ENCODE assay signal across 1 cellular context in the genomic region with DNA sequence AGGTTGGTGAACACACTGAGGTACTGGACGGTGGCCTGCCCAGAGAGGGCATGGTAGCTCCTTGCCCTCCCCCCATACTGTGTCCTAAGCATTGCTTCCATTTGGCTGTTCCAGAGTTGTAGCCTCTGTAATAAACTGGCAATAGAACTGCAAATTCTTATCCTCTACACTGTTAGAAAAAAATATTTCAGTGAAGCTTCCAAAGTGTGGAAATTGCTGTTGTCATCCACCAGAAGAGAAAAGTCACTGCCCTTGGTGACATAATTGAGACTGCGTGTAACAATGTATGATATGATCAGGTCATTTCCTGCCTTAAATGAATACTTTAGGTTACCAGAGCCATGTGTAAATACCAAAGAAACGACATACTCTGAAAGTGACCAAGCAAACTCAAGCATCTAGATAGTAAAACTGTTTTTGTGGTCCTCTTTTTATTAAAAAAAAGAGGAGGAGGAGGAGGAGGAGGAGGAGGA.
TF ChIP-seq lines count a peak whose summit lies in the region.

No MANE protein-coding gene starts in this region.

TF ChIP-seq in K562, 482 proteins besides CTCF, POLR2A, EP300 and RAD21 (continued from another document and continues in another):
- TF ChIP-seq, protein P1, sequence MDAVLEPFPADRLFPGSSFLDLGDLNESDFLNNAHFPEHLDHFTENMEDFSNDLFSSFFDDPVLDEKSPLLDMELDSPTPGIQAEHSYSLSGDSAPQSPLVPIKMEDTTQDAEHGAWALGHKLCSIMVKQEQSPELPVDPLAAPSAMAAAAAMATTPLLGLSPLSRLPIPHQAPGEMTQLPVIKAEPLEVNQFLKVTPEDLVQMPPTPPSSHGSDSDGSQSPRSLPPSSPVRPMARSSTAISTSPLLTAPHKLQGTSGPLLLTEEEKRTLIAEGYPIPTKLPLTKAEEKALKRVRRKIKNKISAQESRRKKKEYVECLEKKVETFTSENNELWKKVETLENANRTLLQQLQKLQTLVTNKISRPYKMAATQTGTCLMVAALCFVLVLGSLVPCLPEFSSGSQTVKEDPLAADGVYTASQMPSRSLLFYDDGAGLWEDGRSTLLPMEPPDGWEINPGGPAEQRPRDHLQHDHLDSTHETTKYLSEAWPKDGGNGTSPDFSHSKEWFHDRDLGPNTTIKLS (IDR thresholded peaks at IDR 0.05; ENCODE audit: borderline replicate concordance, low read depth): peak; percentile 25; the same call in 1 of the 2 replicates
- TF ChIP-seq, protein P2, sequence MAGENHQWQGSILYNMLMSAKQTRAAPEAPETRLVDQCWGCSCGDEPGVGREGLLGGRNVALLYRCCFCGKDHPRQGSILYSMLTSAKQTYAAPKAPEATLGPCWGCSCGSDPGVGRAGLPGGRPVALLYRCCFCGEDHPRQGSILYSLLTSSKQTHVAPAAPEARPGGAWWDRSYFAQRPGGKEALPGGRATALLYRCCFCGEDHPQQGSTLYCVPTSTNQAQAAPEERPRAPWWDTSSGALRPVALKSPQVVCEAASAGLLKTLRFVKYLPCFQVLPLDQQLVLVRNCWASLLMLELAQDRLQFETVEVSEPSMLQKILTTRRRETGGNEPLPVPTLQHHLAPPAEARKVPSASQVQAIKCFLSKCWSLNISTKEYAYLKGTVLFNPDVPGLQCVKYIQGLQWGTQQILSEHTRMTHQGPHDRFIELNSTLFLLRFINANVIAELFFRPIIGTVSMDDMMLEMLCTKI (IDR thresholded peaks at IDR 0.05; ENCODE audit: partially characterized antibody): no peak
- TF ChIP-seq CCNT2 (IDR thresholded peaks at IDR 0.05; ENCODE audit: borderline replicate concordance, extremely low read depth, insufficient read length, low read depth, low read length): no peak
- TF ChIP-seq RBM39 (optimal IDR thresholded peaks at IDR 0.05; ENCODE audit: low read depth, low read length): no peak
- TF ChIP-seq, protein P3, sequence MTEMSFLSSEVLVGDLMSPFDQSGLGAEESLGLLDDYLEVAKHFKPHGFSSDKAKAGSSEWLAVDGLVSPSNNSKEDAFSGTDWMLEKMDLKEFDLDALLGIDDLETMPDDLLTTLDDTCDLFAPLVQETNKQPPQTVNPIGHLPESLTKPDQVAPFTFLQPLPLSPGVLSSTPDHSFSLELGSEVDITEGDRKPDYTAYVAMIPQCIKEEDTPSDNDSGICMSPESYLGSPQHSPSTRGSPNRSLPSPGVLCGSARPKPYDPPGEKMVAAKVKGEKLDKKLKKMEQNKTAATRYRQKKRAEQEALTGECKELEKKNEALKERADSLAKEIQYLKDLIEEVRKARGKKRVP (CRISPR knock-in tag; IDR thresholded peaks at IDR 0.05): no peak
- TF ChIP-seq, protein P4, sequence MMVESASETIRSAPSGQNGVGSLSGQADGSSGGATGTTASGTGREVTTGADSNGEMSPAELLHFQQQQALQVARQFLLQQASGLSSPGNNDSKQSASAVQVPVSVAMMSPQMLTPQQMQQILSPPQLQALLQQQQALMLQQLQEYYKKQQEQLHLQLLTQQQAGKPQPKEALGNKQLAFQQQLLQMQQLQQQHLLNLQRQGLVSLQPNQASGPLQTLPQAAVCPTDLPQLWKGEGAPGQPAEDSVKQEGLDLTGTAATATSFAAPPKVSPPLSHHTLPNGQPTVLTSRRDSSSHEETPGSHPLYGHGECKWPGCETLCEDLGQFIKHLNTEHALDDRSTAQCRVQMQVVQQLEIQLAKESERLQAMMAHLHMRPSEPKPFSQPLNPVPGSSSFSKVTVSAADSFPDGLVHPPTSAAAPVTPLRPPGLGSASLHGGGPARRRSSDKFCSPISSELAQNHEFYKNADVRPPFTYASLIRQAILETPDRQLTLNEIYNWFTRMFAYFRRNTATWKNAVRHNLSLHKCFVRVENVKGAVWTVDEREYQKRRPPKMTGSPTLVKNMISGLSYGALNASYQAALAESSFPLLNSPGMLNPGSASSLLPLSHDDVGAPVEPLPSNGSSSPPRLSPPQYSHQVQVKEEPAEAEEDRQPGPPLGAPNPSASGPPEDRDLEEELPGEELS (CRISPR knock-in tag; IDR thresholded peaks at IDR 0.05; ENCODE audit: borderline replicate concordance): no peak
- no peak for TF ChIP-seq RBM17 (IDR thresholded peaks at IDR 0.05; ENCODE audit: borderline replicate concordance, low read depth, low read length)
- TF ChIP-seq, protein P5, sequence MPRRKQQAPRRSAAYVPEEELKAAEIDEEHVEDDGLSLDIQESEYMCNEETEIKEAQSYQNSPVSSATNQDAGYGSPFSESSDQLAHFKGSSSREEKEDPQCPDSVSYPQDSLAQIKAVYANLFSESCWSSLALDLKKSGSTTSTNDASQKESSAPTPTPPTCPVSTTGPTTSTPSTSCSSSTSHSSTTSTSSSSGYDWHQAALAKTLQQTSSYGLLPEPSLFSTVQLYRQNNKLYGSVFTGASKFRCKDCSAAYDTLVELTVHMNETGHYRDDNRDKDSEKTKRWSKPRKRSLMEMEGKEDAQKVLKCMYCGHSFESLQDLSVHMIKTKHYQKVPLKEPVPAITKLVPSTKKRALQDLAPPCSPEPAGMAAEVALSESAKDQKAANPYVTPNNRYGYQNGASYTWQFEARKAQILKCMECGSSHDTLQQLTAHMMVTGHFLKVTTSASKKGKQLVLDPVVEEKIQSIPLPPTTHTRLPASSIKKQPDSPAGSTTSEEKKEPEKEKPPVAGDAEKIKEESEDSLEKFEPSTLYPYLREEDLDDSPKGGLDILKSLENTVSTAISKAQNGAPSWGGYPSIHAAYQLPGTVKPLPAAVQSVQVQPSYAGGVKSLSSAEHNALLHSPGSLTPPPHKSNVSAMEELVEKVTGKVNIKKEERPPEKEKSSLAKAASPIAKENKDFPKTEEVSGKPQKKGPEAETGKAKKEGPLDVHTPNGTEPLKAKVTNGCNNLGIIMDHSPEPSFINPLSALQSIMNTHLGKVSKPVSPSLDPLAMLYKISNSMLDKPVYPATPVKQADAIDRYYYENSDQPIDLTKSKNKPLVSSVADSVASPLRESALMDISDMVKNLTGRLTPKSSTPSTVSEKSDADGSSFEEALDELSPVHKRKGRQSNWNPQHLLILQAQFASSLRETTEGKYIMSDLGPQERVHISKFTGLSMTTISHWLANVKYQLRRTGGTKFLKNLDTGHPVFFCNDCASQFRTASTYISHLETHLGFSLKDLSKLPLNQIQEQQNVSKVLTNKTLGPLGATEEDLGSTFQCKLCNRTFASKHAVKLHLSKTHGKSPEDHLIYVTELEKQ (CRISPR knock-in tag; IDR thresholded peaks at IDR 0.05): no peak
- no peak for TF ChIP-seq CHD2 (IDR thresholded peaks at IDR 0.05; ENCODE audit: low read depth, low read length)
- TF ChIP-seq PHF20 (IDR thresholded peaks at IDR 0.05; ENCODE audit: partially characterized antibody): no peak
- TF ChIP-seq, protein P6, sequence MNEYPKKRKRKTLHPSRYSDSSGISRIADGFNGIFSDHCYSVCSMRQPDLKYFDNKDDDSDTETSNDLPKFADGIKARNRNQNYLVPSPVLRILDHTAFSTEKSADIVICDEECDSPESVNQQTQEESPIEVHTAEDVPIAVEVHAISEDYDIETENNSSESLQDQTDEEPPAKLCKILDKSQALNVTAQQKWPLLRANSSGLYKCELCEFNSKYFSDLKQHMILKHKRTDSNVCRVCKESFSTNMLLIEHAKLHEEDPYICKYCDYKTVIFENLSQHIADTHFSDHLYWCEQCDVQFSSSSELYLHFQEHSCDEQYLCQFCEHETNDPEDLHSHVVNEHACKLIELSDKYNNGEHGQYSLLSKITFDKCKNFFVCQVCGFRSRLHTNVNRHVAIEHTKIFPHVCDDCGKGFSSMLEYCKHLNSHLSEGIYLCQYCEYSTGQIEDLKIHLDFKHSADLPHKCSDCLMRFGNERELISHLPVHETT (CRISPR knock-in tag; conservative IDR thresholded peaks at IDR 0.05 in 1 of 2, IDR thresholded peaks at IDR 0.05 in 1 of 2): peak in 1 of 2 experiments; percentile 19; a peak in 1 of 4 replicates
- no peak for TF ChIP-seq LARP7 (IDR thresholded peaks at IDR 0.05)
- no peak for TF ChIP-seq ZBTB8A (IDR thresholded peaks at IDR 0.05; ENCODE audit: partially characterized antibody)
- TF ChIP-seq FOXJ2 (tag; IDR thresholded peaks at IDR 0.05): no peak
- no peak for TF ChIP-seq SRSF7 (optimal IDR thresholded peaks at IDR 0.05; ENCODE audit: low read depth, low read length)
- TF ChIP-seq, protein P7, sequence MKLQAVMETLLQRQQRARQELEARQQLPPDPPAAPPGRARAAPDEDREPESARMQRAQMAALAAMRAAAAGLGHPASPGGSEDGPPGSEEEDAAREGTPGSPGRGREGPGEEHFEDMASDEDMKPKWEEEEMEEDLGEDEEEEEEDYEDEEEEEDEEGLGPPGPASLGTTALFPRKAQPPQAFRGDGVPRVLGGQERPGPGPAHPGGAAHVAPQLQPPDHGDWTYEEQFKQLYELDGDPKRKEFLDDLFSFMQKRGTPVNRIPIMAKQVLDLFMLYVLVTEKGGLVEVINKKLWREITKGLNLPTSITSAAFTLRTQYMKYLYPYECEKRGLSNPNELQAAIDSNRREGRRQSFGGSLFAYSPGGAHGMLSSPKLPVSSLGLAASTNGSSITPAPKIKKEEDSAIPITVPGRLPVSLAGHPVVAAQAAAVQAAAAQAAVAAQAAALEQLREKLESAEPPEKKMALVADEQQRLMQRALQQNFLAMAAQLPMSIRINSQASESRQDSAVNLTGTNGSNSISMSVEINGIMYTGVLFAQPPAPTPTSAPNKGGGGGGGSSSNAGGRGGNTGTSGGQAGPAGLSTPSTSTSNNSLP (IDR thresholded peaks at IDR 0.05; ENCODE audit: borderline replicate concordance, low read depth, low read length): 0 out of 2 replicates have a peak, but pooled peaks have one; percentile 60
- no peak for TF ChIP-seq SNRNP70 (optimal IDR thresholded peaks at IDR 0.05; ENCODE audit: low read depth, low read length)
- TF ChIP-seq TAF1 (IDR thresholded peaks at IDR 0.05; ENCODE audit: control insufficient read depth, extremely low read depth, insufficient read depth, low read length, severe bottlenecking): no peak
- TF ChIP-seq KLF1 (tag; IDR thresholded peaks at IDR 0.05): no peak
- TF ChIP-seq ZNF175 (CRISPR knock-in tag; IDR thresholded peaks at IDR 0.05; ENCODE audit: low read depth): peak; percentile 46; the same call in 1 of the 2 replicates
- TF ChIP-seq NCOR1 (IDR thresholded peaks at IDR 0.05): 0 out of 2 replicates have a peak, but pooled peaks have one; percentile 7
- peak; percentile 60 for TF ChIP-seq EGR1 (conservative IDR thresholded peaks at IDR 0.05)
- TF ChIP-seq CAMTA2 (CRISPR knock-in tag; conservative IDR thresholded peaks at IDR 0.05): no peak
- TF ChIP-seq, protein P8, sequence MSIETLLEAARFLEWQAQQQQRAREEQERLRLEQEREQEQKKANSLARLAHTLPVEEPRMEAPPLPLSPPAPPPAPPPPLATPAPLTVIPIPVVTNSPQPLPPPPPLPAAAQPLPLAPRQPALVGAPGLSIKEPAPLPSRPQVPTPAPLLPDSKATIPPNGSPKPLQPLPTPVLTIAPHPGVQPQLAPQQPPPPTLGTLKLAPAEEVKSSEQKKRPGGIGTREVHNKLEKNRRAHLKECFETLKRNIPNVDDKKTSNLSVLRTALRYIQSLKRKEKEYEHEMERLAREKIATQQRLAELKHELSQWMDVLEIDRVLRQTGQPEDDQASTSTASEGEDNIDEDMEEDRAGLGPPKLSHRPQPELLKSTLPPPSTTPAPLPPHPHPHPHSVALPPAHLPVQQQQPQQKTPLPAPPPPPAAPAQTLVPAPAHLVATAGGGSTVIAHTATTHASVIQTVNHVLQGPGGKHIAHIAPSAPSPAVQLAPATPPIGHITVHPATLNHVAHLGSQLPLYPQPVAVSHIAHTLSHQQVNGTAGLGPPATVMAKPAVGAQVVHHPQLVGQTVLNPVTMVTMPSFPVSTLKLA (conservative IDR thresholded peaks at IDR 0.05): peak; percentile 37 to 63; a peak in 3 of 4 replicates
- TF ChIP-seq, protein P9, sequence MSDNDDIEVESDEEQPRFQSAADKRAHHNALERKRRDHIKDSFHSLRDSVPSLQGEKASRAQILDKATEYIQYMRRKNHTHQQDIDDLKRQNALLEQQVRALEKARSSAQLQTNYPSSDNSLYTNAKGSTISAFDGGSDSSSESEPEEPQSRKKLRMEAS (CRISPR knock-in tag; IDR thresholded peaks at IDR 0.05): no peak
- no peak for TF ChIP-seq ZNF143 (CRISPR knock-in tag; IDR thresholded peaks at IDR 0.05)
- no peak for TF ChIP-seq TGIF2 (CRISPR knock-in tag; IDR thresholded peaks at IDR 0.05)
- no peak for TF ChIP-seq PTTG1 (tag; IDR thresholded peaks at IDR 0.05; ENCODE audit: low read depth)
- no peak for TF ChIP-seq ESRRB (CRISPR knock-in tag; IDR thresholded peaks at IDR 0.05; ENCODE audit: borderline replicate concordance)
- TF ChIP-seq, protein P10, sequence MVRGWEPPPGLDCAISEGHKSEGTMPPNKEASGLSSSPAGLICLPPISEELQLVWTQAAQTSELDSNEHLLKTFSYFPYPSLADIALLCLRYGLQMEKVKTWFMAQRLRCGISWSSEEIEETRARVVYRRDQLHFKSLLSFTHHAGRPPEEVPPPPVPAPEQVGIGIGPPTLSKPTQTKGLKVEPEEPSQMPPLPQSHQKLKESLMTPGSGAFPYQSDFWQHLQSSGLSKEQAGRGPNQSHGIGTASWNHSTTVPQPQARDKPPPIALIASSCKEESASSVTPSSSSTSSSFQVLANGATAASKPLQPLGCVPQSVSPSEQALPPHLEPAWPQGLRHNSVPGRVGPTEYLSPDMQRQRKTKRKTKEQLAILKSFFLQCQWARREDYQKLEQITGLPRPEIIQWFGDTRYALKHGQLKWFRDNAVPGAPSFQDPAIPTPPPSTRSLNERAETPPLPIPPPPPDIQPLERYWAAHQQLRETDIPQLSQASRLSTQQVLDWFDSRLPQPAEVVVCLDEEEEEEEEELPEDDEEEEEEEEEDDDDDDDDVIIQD (CRISPR knock-in tag; IDR thresholded peaks at IDR 0.05): no peak
- TF ChIP-seq, protein P11, sequence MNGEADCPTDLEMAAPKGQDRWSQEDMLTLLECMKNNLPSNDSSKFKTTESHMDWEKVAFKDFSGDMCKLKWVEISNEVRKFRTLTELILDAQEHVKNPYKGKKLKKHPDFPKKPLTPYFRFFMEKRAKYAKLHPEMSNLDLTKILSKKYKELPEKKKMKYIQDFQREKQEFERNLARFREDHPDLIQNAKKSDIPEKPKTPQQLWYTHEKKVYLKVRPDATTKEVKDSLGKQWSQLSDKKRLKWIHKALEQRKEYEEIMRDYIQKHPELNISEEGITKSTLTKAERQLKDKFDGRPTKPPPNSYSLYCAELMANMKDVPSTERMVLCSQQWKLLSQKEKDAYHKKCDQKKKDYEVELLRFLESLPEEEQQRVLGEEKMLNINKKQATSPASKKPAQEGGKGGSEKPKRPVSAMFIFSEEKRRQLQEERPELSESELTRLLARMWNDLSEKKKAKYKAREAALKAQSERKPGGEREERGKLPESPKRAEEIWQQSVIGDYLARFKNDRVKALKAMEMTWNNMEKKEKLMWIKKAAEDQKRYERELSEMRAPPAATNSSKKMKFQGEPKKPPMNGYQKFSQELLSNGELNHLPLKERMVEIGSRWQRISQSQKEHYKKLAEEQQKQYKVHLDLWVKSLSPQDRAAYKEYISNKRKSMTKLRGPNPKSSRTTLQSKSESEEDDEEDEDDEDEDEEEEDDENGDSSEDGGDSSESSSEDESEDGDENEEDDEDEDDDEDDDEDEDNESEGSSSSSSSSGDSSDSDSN (IDR thresholded peaks at IDR 0.05; ENCODE audit: borderline replicate concordance in 1 of 2, low read depth in 2 of 2, low read length in 2 of 2): no peak
- no peak for TF ChIP-seq CEBPG (CRISPR knock-in tag; IDR thresholded peaks at IDR 0.05)
- TF ChIP-seq CEBPG (tag; conservative IDR thresholded peaks at IDR 0.05 in 1 of 2, IDR thresholded peaks at IDR 0.05 in 1 of 2): peak; percentile 53 to 60
- TF ChIP-seq SAFB (IDR thresholded peaks at IDR 0.05; ENCODE audit: borderline replicate concordance, low read depth, low read length): no peak
- TF ChIP-seq ZFPM2 (CRISPR knock-in tag; IDR thresholded peaks at IDR 0.05): no peak
